In the genomic region with DNA sequence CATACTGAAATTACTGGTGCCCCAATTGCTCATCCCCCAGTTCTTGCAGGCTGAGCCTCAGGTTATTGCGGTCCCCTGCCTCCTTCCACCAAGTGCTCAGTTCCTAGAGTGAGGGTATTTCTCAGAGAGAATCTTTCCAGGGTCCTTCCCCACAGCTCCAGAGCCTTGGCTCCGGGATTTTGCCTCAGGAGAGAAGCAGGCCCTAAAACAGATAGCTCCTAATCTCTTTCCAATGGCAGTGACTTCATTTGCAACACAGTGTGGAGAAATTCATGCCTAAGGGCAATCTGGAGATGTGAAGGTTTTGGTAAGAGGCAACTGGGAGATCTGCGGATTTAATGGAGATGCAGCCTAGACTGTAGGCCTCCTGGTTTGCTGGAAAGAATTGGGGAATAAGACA, we compare ENCODE assay signal across 20 cellular contexts. TPM values are rescaled to one million over a fixed set of nuclear protein-coding genes. Genes with fewer than 3 reads are reported as not detected.
A peak's percentile ranks its signal among the peaks of the same experiment; 100 is the strongest.
DNase-seq lines count a peak whose midpoint lies in the region; ATAC-seq and TF ChIP-seq lines count a peak whose summit lies in the region.
"Had no signal": no experiment of that assay in that cellular context is flagged by ENCODE, and none has a peak within 500 bp of the region (broad histone marks: within the 10 kb centered on the region; RNA-seq: fewer than 3 reads in every experiment).

No MANE protein-coding gene starts in this region.

- CTCF ChIA-PET in CD4-positive, alpha-beta memory T cell (lab: Charles Lee; ENCODE audit: partially characterized antibody): interaction anchor here (2.3 to 3.5 kb wide), 4 partner anchors 11 to 399 kb away, joined by 7 to 34 read pairs (median 10); no protein-coding TSS in a partner anchor

- H3K4me3 Mint-ChIP-seq in CD4-positive, alpha-beta memory T cell: peak overlapping the region in 5 of 8 donors; percentile 8 to 93 (median 32)

- H3K9me3 Mint-ChIP-seq in CD4-positive, alpha-beta memory T cell: no peaks in the 10 kb centered on the region

- no peak for ATAC-seq in RWPE2 (ENCODE audit: low read depth)
- no peak for ATAC-seq in GM21576 (IDR thresholded peaks at IDR 0.05; ENCODE audit: unreplicated experiment)
- ATAC-seq in HG02642 (IDR thresholded peaks at IDR 0.05; ENCODE audit: poor library complexity, unreplicated experiment): no peak
- no peak for ATAC-seq in GM18520 (IDR thresholded peaks at IDR 0.05; ENCODE audit: unreplicated experiment)

- peak overlapping the region in 1 of 7 donors; percentile 30 for H3K27ac Mint-ChIP-seq in CD4-positive, alpha-beta memory T cell

- H3K36me3 Mint-ChIP-seq in CD4-positive, alpha-beta memory T cell: peaks cover 4 to 17% of the 10 kb centered on the region in 2 donors

- H3K36me3 ChIP-seq in CD4-positive, alpha-beta memory T cell (ENCODE audit: insufficient read depth, low read length): no peaks in the 10 kb centered on the region
- H3K36me3 ChIP-seq in RWPE2 (ENCODE audit: low read depth): peaks cover 24% of the 10 kb centered on the region; the same call in 1 of the 2 replicates
- H3K36me3 ChIP-seq: breast epithelium had no signal

- H3K4me1 Mint-ChIP-seq in CD4-positive, alpha-beta memory T cell: peaks cover 13 to 49% (median 26%) of the 10 kb centered on the region in 4 donors

- H3K27me3 Mint-ChIP-seq in CD4-positive, alpha-beta memory T cell: no peaks in the 10 kb centered on the region

- DNase-seq in CD4-positive, alpha-beta memory T cell: no peak
- peak; percentile 93 for DNase-seq in ELF-1 (ENCODE audit: low read depth, low spot score)
- no peak for DNase-seq in RWPE2 (ENCODE audit: low spot score)
- peak; percentile 72 for DNase-seq in islet precursor cell
- no peak for DNase-seq in SHP77 (lab: John Stamatoyannopoulos, UW)
- DNase-seq: activated CD4-positive, CD25-positive, alpha-beta regulatory T cell; activated effector memory CD4-positive, alpha-beta T cell treated with Interleukin-2 at 50 U/mL for 16 hours; cortex of kidney; DMS79; H7; NCI-H1436; NCI-H2171 treated with DMSO at 0.1 percent for 48 hours; NCI-H526 treated with DMSO at 0.1 percent for 48 hours; SIG-M5; stimulated activated CD8-positive, alpha-beta memory T cell treated with anti-CD3 and anti-CD28 coated beads, Interleukin-4, amount 100 ng/mL, for 48 hours; substantia nigra had no signal

- TF ChIP-seq CTCF in RWPE2 (IDR thresholded peaks at IDR 0.05; ENCODE audit: poor library complexity, severe bottlenecking): no peak

- no peaks in the 10 kb centered on the region for H3K27me3 ChIP-seq in CD4-positive, alpha-beta memory T cell (ENCODE audit: insufficient read depth, low read length)
- H3K27me3 ChIP-seq in RWPE2 (ENCODE audit: insufficient read depth, poor library complexity, severe bottlenecking): no peaks in the 10 kb centered on the region
- H3K27me3 ChIP-seq: breast epithelium had no signal

- intact Hi-C loops in CD4-positive, alpha-beta memory T cell (cut with micrococcal nuclease): no loop called here

- peaks cover 21% of the 10 kb centered on the region for H3K4me1 ChIP-seq in CD4-positive, alpha-beta memory T cell (ENCODE audit: insufficient read depth, low read length)
- peaks cover 6% of the 10 kb centered on the region for H3K4me1 ChIP-seq in RWPE2 (ENCODE audit: insufficient read depth, poor library complexity, severe bottlenecking)
- H3K4me1 ChIP-seq: breast epithelium had no signal

- no peaks in the 10 kb centered on the region for H3K9me3 ChIP-seq in CD4-positive, alpha-beta memory T cell (ENCODE audit: control insufficient read depth in 1 of 2, low read length in 2 of 2)
- H3K9me3 ChIP-seq in RWPE2 (ENCODE audit: severe bottlenecking): peaks cover 5% of the 10 kb centered on the region
- H3K9me3 ChIP-seq: breast epithelium had no signal

- POLR2A ChIA-PET in CD4-positive, alpha-beta memory T cell (lab: Charles Lee; ENCODE audit: partially characterized antibody): interaction anchor here (1.5 to 2.1 kb wide), 2 partner anchors 11 to 17 kb away, joined by 4 to 5 read pairs; no protein-coding TSS in a partner anchor

- H3K4me3 ChIP-seq in CD4-positive, alpha-beta memory T cell (ENCODE audit: low read length in 2 of 2): no peak overlapping the region
- no peak overlapping the region for H3K4me3 ChIP-seq in RWPE2 (ENCODE audit: severe bottlenecking)
- H3K4me3 ChIP-seq: breast epithelium had no signal

- no peak overlapping the region for H3K27ac ChIP-seq in CD4-positive, alpha-beta memory T cell (ENCODE audit: low read depth, low read length)
- H3K27ac ChIP-seq in RWPE2 (ENCODE audit: poor library complexity, severe bottlenecking): peak overlapping the region; percentile 1
- H3K27ac ChIP-seq: breast epithelium had no signal

RNA-seq across cellular contexts. Expression of a gene that starts 2.9 kb away (rescaled TPM):
- 10 to 100 TPM; 28.3 to 31.4 TPM for total RNA-seq in CD4-positive, alpha-beta memory T cell
- 10 to 100 TPM; 11.7 to 20.0 TPM for polyA plus RNA-seq in CD4-positive, alpha-beta memory T cell

RNA-seq across cellular contexts. Expression of a gene that starts 25.4 kb away (rescaled TPM):
- 10 to 100 TPM; 31.7 to 36.3 TPM for total RNA-seq in CD4-positive, alpha-beta memory T cell
- polyA plus RNA-seq in CD4-positive, alpha-beta memory T cell: 10 to 100 TPM; 48.4 to 56.3 TPM

RNA-seq across cellular contexts. Expression of a gene that starts 52.8 kb away (rescaled TPM):
- 10 to 100 TPM; 57.6 to 57.7 TPM for total RNA-seq in CD4-positive, alpha-beta memory T cell
- 10 to 100 TPM; 24.6 to 27.5 TPM for polyA plus RNA-seq in CD4-positive, alpha-beta memory T cell

Comparison
In these comparisons a context has a peak if more than half of its experiments do, and no peak if none do; other contexts are left out.
1. DNase-seq: peak in ELF-1 (single experiment) and islet precursor cell (single experiment); none in CD4-positive, alpha-beta memory T cell (0 of 5), RWPE2 (single experiment) and SHP77 (0 of 2).